ENCODE assay signal across 2 cellular contexts in the genomic region with DNA sequence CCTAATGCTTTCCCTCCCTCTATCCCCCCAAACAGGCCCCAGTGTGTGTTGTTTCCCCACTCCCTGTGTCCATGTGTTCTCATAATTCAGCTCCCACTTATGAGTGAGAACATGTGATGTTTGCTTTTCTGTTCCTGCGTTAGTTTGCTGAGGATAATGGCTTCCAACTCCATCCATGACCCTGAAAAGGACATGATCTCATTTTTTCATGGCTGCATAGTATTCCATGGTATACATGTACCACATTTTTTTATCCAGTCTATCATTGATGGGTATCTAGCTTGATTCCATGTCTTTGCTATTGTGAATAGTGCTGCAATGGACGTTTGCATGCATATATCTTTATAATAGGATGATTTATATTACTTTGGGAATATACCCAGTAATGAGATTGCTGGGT.
TF ChIP-seq lines count a peak whose summit lies in the region.

No MANE protein-coding gene starts in this region.

TF ChIP-seq in GM12878, 131 proteins besides CTCF, POLR2A, EP300 and RAD21 (continued from another document):
- TF ChIP-seq NR2C2 (IDR thresholded peaks at IDR 0.05; ENCODE audit: borderline replicate concordance, control insufficient read depth, insufficient read length, low read depth) (no peak), ZBED1 (IDR thresholded peaks at IDR 0.05; ENCODE audit: borderline replicate concordance) (no peak), STAT1 (conservative IDR thresholded peaks at IDR 0.05) (no peak), BMI1 (IDR thresholded peaks at IDR 0.05; ENCODE audit: borderline replicate concordance) (no peak), SIX5 (IDR thresholded peaks at IDR 0.05; ENCODE audit: low read depth, low read length, severe bottlenecking) (no peak)
- TF ChIP-seq, protein P1, sequence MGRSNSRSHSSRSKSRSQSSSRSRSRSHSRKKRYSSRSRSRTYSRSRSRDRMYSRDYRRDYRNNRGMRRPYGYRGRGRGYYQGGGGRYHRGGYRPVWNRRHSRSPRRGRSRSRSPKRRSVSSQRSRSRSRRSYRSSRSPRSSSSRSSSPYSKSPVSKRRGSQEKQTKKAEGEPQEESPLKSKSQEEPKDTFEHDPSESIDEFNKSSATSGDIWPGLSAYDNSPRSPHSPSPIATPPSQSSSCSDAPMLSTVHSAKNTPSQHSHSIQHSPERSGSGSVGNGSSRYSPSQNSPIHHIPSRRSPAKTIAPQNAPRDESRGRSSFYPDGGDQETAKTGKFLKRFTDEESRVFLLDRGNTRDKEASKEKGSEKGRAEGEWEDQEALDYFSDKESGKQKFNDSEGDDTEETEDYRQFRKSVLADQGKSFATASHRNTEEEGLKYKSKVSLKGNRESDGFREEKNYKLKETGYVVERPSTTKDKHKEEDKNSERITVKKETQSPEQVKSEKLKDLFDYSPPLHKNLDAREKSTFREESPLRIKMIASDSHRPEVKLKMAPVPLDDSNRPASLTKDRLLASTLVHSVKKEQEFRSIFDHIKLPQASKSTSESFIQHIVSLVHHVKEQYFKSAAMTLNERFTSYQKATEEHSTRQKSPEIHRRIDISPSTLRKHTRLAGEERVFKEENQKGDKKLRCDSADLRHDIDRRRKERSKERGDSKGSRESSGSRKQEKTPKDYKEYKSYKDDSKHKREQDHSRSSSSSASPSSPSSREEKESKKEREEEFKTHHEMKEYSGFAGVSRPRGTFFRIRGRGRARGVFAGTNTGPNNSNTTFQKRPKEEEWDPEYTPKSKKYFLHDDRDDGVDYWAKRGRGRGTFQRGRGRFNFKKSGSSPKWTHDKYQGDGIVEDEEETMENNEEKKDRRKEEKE (IDR thresholded peaks at IDR 0.05) = no peak

TF ChIP-seq in endothelial cell of umbilical vein, 7 proteins besides CTCF, POLR2A, EP300 and RAD21 (continued from another document):
- TF ChIP-seq JUN (IDR thresholded peaks at IDR 0.05; ENCODE audit: borderline replicate concordance, insufficient read depth, insufficient read length, low read depth) (no peak), FOS (IDR thresholded peaks at IDR 0.05; ENCODE audit: borderline replicate concordance, insufficient read depth, low read length) (no peak), MYC (IDR thresholded peaks at IDR 0.05; ENCODE audit: low read depth, low read length) (no peak), GATA2 (IDR thresholded peaks at IDR 0.05; ENCODE audit: insufficient read depth, insufficient read length, low read depth, low read length) (no peak), POLR2AphosphoS5 (IDR thresholded peaks at IDR 0.05; ENCODE audit: insufficient read depth, low read depth, low read length) (no peak)
- TF ChIP-seq, protein P2, sequence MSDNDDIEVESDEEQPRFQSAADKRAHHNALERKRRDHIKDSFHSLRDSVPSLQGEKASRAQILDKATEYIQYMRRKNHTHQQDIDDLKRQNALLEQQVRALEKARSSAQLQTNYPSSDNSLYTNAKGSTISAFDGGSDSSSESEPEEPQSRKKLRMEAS (IDR thresholded peaks at IDR 0.05; ENCODE audit: insufficient read depth, insufficient read length) = no peak
